In the genomic region with DNA sequence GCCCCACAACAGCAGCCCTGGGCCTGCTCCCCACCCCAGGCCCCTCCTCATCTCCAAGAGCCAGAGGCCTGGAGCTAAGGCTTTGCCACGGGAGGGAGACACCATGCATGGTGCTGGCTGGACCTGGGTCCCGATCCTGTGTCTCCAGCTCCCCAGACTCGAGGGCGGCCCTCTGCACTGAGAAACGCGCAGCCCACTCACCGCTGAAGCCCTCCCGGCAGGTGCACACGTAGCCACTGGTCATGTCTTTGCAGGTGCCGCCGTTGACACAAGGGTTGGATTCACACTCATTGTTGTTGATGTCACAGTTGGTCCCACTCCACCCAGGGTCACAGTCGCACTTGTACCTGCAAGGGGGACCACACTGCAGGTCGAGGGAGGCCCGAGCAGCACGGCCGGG, we compare ENCODE assay signal across 8 cellular contexts.
"Had no signal": no experiment of that assay in that cellular context is flagged by ENCODE, and none has a peak within 500 bp of the region (broad histone marks: within the 10 kb centered on the region; RNA-seq: fewer than 3 reads in every experiment).

No MANE protein-coding gene starts in this region.

- H3K9me3 ChIP-seq: adrenal gland, ovary, SK-N-SH, tibial artery had no signal

- H3K36me3 ChIP-seq: ovary had no signal

- H3K27ac ChIP-seq: ovary had no signal

- H3K4me1 ChIP-seq: adrenal gland, tibial artery had no signal

- DNase-seq: activated naive CD4-positive, alpha-beta T cell treated with anti-CD3 and anti-CD28 coated beads, Interleukin-2, amount 50 U/mL, for 16 hours; adrenal gland; effector memory CD8-positive, alpha-beta T cell; glutamatergic neuron; ovary; stimulated activated naive CD8-positive, alpha-beta T cell treated with anti-CD3 and anti-CD28 coated beads, Interleukin-15, amount 100 ng/mL, for 72 hours; tibial artery had no signal

- H3K27me3 ChIP-seq: adrenal gland, ovary, tibial artery had no signal

- H3K4me3 ChIP-seq: adrenal gland, ovary, tibial artery had no signal
